Comparison of ENCODE assay signal across 8 cellular contexts in the genomic region with DNA sequence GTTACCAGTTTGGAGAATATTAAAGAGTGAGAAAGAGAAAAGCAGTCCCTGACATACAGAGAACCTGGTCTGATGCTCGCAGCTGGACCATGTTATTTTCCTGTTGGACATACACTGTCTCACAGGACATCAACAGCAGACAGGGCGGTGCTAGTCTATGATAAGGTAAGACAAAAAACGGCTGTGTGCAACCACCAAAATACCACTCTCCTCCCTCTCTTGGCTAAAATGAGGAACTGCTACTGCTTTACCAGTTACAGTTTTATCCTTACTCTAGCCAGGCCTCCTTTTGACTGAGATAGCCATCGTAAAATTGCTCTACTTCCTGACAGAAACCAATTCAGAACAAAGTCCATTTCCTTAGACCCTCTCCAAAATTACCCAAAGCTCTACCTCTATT. TPM values are rescaled to one million over a fixed set of nuclear protein-coding genes. Genes with fewer than 3 reads are reported as not detected.
DNase-seq lines count a peak whose midpoint lies in the region; ATAC-seq, FAIRE-seq and TF ChIP-seq lines count a peak whose summit lies in the region.

No MANE protein-coding gene starts in this region.

- intact Hi-C loops in HepG2 (cut with micrococcal nuclease; ENCODE audit: unreplicated experiment) = no loop called here

- CTCF ChIA-PET in HepG2 (lab: Yijun Ruan, JAX; ENCODE audit: low intra/inter-chr PET ratio, low total read pairs) = no interaction called here

- no peak overlapping the region for H3K4me2 ChIP-seq in HepG2 (ENCODE audit: low read depth, low read length)

- in situ Hi-C loops in HepG2 (cut with HindIII; ENCODE audit: extremely low pct_ligation_motif_present, low pct_unique_long_range_greater_than_20kb) = no loop called here

- FAIRE-seq in HepG2 (lab: Jason Lieb, UNC) = no peak

- H3K9me3 ChIP-seq in Peyer's patch = no peaks in the 10 kb centered on the region
- no peaks in the 10 kb centered on the region for H3K9me3 ChIP-seq in HepG2 (ENCODE audit: low read length)

- no TSS peak for BruUV-seq in HepG2 (replicated peaks; lab: Mats Ljungman, UMichigan)

- TF ChIP-seq RAD21 in HepG2 (CRISPR knock-in tag; IDR thresholded peaks at IDR 0.05) = no peak

- H2AFZ ChIP-seq in ACC112 (ENCODE audit: low read length, unreplicated experiment) = no peak overlapping the region
- H2AFZ ChIP-seq in HepG2 (ENCODE audit: low read length) = no peak overlapping the region

- H3K27me3 ChIP-seq in ACC112 (ENCODE audit: insufficient read depth, low read length) = no peaks in the 10 kb centered on the region
- H3K27me3 ChIP-seq in Peyer's patch = no peaks in the 10 kb centered on the region
- no peaks in the 10 kb centered on the region for H3K27me3 ChIP-seq in HepG2 (ENCODE audit: control insufficient read depth in 1 of 2, insufficient read depth in 2 of 2, low read length in 2 of 2)

- H3K79me2 ChIP-seq in ACC112 (ENCODE audit: control insufficient read depth, insufficient read depth, low read length, unreplicated experiment) (no peaks in the 10 kb centered on the region), HepG2 (ENCODE audit: insufficient read depth, low read length) (no peaks in the 10 kb centered on the region)

- POLR2A ChIA-PET in HepG2 (lab: Yijun Ruan, JAX) = no interaction called here

- DNase-seq in Peyer's patch = no peak
- DNase-seq in HepG2 (ENCODE audit: low spot score) = peak; percentile 10
- DNase-seq in globus pallidus (ENCODE audit: low spot score) = no peak
- DNase-seq in medulla oblongata (ENCODE audit: extremely low spot score) = no peak
- no peak for DNase-seq in stimulated activated CD4-positive, alpha-beta T cell treated with anti-CD3 and anti-CD28 coated beads, Interleukin-12 subunit alpha, Interleukin-12 subunit beta, amount 100 ng/mL, for 4 hours

- H3K27ac ChIP-seq in ACC112 (ENCODE audit: low read depth, low read length) = peak overlapping the region; percentile 43
- no peak overlapping the region for H3K27ac ChIP-seq in Peyer's patch
- no peak overlapping the region for H3K27ac ChIP-seq in HepG2 (ENCODE audit: extremely low read length, insufficient read depth, low read length)

- TF ChIP-seq EP300 in HepG2 (IDR thresholded peaks at IDR 0.05; ENCODE audit: low read depth in 2 of 2, low read length in 2 of 2) (no peak), HepG2 (CRISPR knock-in tag; IDR thresholded peaks at IDR 0.05; ENCODE audit: borderline replicate concordance) (no peak)

- H3K4me1 ChIP-seq in ACC112 (ENCODE audit: control insufficient read depth, insufficient read depth, low read length, unreplicated experiment) = peaks cover 32% of the 10 kb centered on the region
- peaks cover 0 to 11% (median 0%) of the 10 kb centered on the region in 4 donors for H3K4me1 ChIP-seq in Peyer's patch
- H3K4me1 ChIP-seq in HepG2 (ENCODE audit: insufficient read depth, low read length) = no peaks in the 10 kb centered on the region

- TF ChIP-seq POLR2A in Peyer's patch (IDR thresholded peaks at IDR 0.05) = no peak
- no peak for TF ChIP-seq POLR2A in HepG2 (IDR thresholded peaks at IDR 0.05; ENCODE audit: insufficient read depth in 1 of 2, low read depth in 2 of 2, low read length in 2 of 2)

- H3K36me3 ChIP-seq in ACC112 (ENCODE audit: insufficient read depth, low read length) (no peaks in the 10 kb centered on the region), Peyer's patch (no peaks in the 10 kb centered on the region), HepG2 (replicated peaks in 1 of 2; ENCODE audit: control insufficient read depth in 1 of 2, insufficient read depth in 2 of 2, low read length in 2 of 2) (no peaks in the 10 kb centered on the region)

- TF ChIP-seq CTCF in Peyer's patch (IDR thresholded peaks at IDR 0.05) (peak in 4 of 6 experiments; percentile 2 to 33 (median 18)), HepG2 (CRISPR knock-in tag; IDR thresholded peaks at IDR 0.05) (no peak)

- WGBS in HepG2 (ENCODE audit: low lambda C conversion rate) = 43% methylated on average over 3 of the region's 4 CpGs

- H3K4me3 ChIP-seq in ACC112 (ENCODE audit: low read depth, low read length) (no peak overlapping the region), Peyer's patch (no peak overlapping the region), HepG2 (replicated peaks in 1 of 3; ENCODE audit: insufficient read depth in 1 of 3, low read depth in 2 of 3, low read length in 3 of 3) (no peak overlapping the region)

- no peaks in the 10 kb centered on the region for H4K20me1 ChIP-seq in HepG2 (ENCODE audit: insufficient read depth, low read length)

- ATAC-seq in GM18873 (IDR thresholded peaks at IDR 0.05; ENCODE audit: low FRiP score, unreplicated experiment) (peak; percentile 92), HG03039 (IDR thresholded peaks at IDR 0.05; ENCODE audit: unreplicated experiment) (peak; percentile 99), HepG2 (peak; percentile 84)

- no peak overlapping the region for H3K9ac ChIP-seq in HepG2 (ENCODE audit: insufficient read depth, low read depth, low read length)

TF ChIP-seq in HepG2, 621 proteins besides CTCF, POLR2A, EP300 and RAD21:
- TF ChIP-seq ZSCAN31 (CRISPR knock-in tag; IDR thresholded peaks at IDR 0.05; ENCODE audit: low read depth) = no peak
- no peak for TF ChIP-seq SOX5 (CRISPR knock-in tag; IDR thresholded peaks at IDR 0.05; ENCODE audit: borderline replicate concordance)
- no peak for TF ChIP-seq MIER3 (CRISPR knock-in tag; IDR thresholded peaks at IDR 0.05; ENCODE audit: borderline replicate concordance)

RNA-seq across cellular contexts. Expression of a gene that starts 47.0 kb away (rescaled TPM):
- 10 to 100 TPM; 13.7 to 24.8 (median 18.9) TPM for total RNA-seq in Peyer's patch
- 70.7 and 73.5 TPM in 2 replicates for total RNA-seq in HepG2 (2016; rRNA removed; fragmentation: Illumina TruSeq; extraction: Trizol)
- total RNA-seq in HepG2 (2016; cell fraction: cytosol; rRNA removed; fragmentation: Illumina TruSeq; extraction: Trizol; ENCODE audit: low read depth) = 23.3 and 24.8 TPM in 2 replicates
- 71.8 and 82.3 TPM in 2 replicates for total RNA-seq in HepG2 (2016; cell fraction: insoluble cytoplasmic fraction; rRNA removed; fragmentation: Illumina TruSeq; extraction: Trizol)
- total RNA-seq in HepG2 (2016; cell fraction: membrane; rRNA removed; fragmentation: Illumina TruSeq; extraction: Trizol) = 48.8 and 50.7 TPM in 2 replicates
- total RNA-seq in HepG2 (2016; cell fraction: nucleus; rRNA removed; fragmentation: Illumina TruSeq; extraction: Trizol) = 69.6 and 71.8 TPM in 2 replicates
- 23.6 and 32.6 TPM in 2 replicates for polyA plus RNA-seq in HepG2 (2011; rRNA removed)
- 13.5 and 35.1 TPM in 2 replicates for polyA plus RNA-seq in HepG2 (2011; cell fraction: cytosol; rRNA removed)
- 6.4 and 8.1 TPM in 2 replicates for polyA plus RNA-seq in HepG2 (2011; cell fraction: nucleus; rRNA removed)
- 42.3 and 62.7 TPM in 2 replicates for polyA plus RNA-seq in HepG2 (2012)
- polyA plus RNA-seq in HepG2 (2016; cell fraction: cytosol; fragmentation: Illumina TruSeq; extraction: Trizol; ENCODE audit: low read depth) = 21.8 and 24.7 TPM in 2 replicates
- polyA plus RNA-seq in HepG2 (2016; cell fraction: insoluble cytoplasmic fraction; fragmentation: Illumina TruSeq; extraction: Trizol; ENCODE audit: low read depth) = 64.7 and 68.9 TPM in 2 replicates
- polyA plus RNA-seq in HepG2 (2016; cell fraction: membrane; fragmentation: Illumina TruSeq; extraction: Trizol; ENCODE audit: low read depth) = 36.0 and 38.8 TPM in 2 replicates
- 94.5 and 96.3 TPM in 2 replicates for polyA plus RNA-seq in HepG2 (2016; cell fraction: nucleus; fragmentation: Illumina TruSeq; extraction: Trizol; ENCODE audit: insufficient read depth, low read depth)
- 10.4 and 16.5 TPM in 2 replicates for polyA minus RNA-seq in HepG2 (2011; rRNA and poly(A)+ RNA removed; ENCODE audit: low replicate concordance)
- polyA minus RNA-seq in HepG2 (2011; cell fraction: cytosol; rRNA and poly(A)+ RNA removed) = 14.5 and 18.5 TPM in 2 replicates
- 45.0 and 45.2 TPM in 2 replicates for polyA minus RNA-seq in HepG2 (2011; cell fraction: nucleus; rRNA and poly(A)+ RNA removed)
